In genomic region chr7:2237109-2237602, GRCh38 we compare ENCODE assay signal across 8 cellular contexts. TPM values are rescaled to one million over a fixed set of nuclear protein-coding genes. Genes with fewer than 3 reads are reported as not detected.
DNase-seq lines count a peak whose midpoint lies in the region; ATAC-seq and TF ChIP-seq lines count a peak whose summit lies in the region.

No MANE protein-coding gene starts in this region.

- intact Hi-C loops in MCF 10A (cut with micrococcal nuclease) = no loop called here

- no TSS peak for BruUV-seq in MCF 10A (replicated peaks; lab: Mats Ljungman, UMichigan)

- H3K9me3 Mint-ChIP-seq in MCF 10A (ENCODE audit: unreplicated experiment) = no peaks in the 10 kb centered on the region
- no peaks in the 10 kb centered on the region for H3K9me3 Mint-ChIP-seq in stimulated activated effector memory CD8-positive, alpha-beta T cell treated with anti-CD3 and anti-CD28 coated beads, Interleukin-12 subunit alpha, Interleukin-12 subunit beta, amount 100 ng/mL, for 72 hours
- no peaks in the 10 kb centered on the region for H3K9me3 Mint-ChIP-seq in activated T-helper 17 cell treated with anti-CD3 and anti-CD28 coated beads, Interleukin-2, amount 50 U/mL, for 72 hours

- CTCF ChIA-PET in MCF 10A (lab: Yijun Ruan, JAX) = no interaction called here

- H3K27ac Mint-ChIP-seq in MCF 10A (ENCODE audit: low read depth, unreplicated experiment) = peak overlapping the region; percentile 68
- peak overlapping the region; percentile 40 for H3K27ac Mint-ChIP-seq in stimulated activated effector memory CD8-positive, alpha-beta T cell treated with anti-CD3 and anti-CD28 coated beads, Interleukin-12 subunit alpha, Interleukin-12 subunit beta, amount 100 ng/mL, for 72 hours
- H3K27ac Mint-ChIP-seq in activated T-helper 17 cell treated with anti-CD3 and anti-CD28 coated beads, Interleukin-2, amount 50 U/mL, for 72 hours = no peak overlapping the region

- H3K4me1 Mint-ChIP-seq in MCF 10A (ENCODE audit: insufficient read depth, unreplicated experiment) = no peaks in the 10 kb centered on the region
- H3K4me1 Mint-ChIP-seq in stimulated activated effector memory CD8-positive, alpha-beta T cell treated with anti-CD3 and anti-CD28 coated beads, Interleukin-12 subunit alpha, Interleukin-12 subunit beta, amount 100 ng/mL, for 72 hours = peaks cover 18% of the 10 kb centered on the region
- H3K4me1 Mint-ChIP-seq in activated T-helper 17 cell treated with anti-CD3 and anti-CD28 coated beads, Interleukin-2, amount 50 U/mL, for 72 hours = no peaks in the 10 kb centered on the region

- DNase-seq in GM06990 (ENCODE audit: extremely low read depth, insufficient read length) (peak; percentile 84), MCF 10A (ENCODE audit: unreplicated experiment) (no peak), AML-193 (lab: John Stamatoyannopoulos, UW) (no peak), EL (no peak)
- DNase-seq in stimulated activated effector memory CD8-positive, alpha-beta T cell treated with anti-CD3 and anti-CD28 coated beads, Interleukin-12 subunit alpha, Interleukin-12 subunit beta, amount 100 ng/mL, for 72 hours (ENCODE audit: low spot score in 2 of 2) = no peak

- POLR2A ChIA-PET in MCF 10A (lab: Yijun Ruan, JAX) = interaction anchor here (0.8 to 1.2 kb wide), 2 partner anchors 13 to 117 kb away, joined by 3 to 4 read pairs; no protein-coding TSS in a partner anchor

- no peak for TF ChIP-seq CTCF in GM06990 (IDR thresholded peaks at IDR 0.05; ENCODE audit: insufficient read depth, low read length, poor library complexity, severe bottlenecking)
- no peak for TF ChIP-seq CTCF in MCF 10A (IDR thresholded peaks at IDR 0.05; ENCODE audit: unreplicated experiment)

- H3K36me3 ChIP-seq in GM06990 (ENCODE audit: control insufficient read depth, insufficient read depth, low read length) = peaks cover 18% of the 10 kb centered on the region

- ATAC-seq in GM21360 (IDR thresholded peaks at IDR 0.05; ENCODE audit: unreplicated experiment) (peak; percentile 57), HG03571 (IDR thresholded peaks at IDR 0.05; ENCODE audit: unreplicated experiment) (peak; percentile 52)
- no peak for ATAC-seq in stimulated activated effector memory CD8-positive, alpha-beta T cell treated with anti-CD3 and anti-CD28 coated beads, Interleukin-12 subunit alpha, Interleukin-12 subunit beta, amount 100 ng/mL, for 72 hours
- no peak for ATAC-seq in activated T-helper 17 cell treated with anti-CD3 and anti-CD28 coated beads, Interleukin-2, amount 50 U/mL, for 72 hours (replicated peaks)

- H3K4me3 Mint-ChIP-seq in MCF 10A (ENCODE audit: unreplicated experiment) = no peak overlapping the region
- no peak overlapping the region for H3K4me3 Mint-ChIP-seq in stimulated activated effector memory CD8-positive, alpha-beta T cell treated with anti-CD3 and anti-CD28 coated beads, Interleukin-12 subunit alpha, Interleukin-12 subunit beta, amount 100 ng/mL, for 72 hours
- H3K4me3 Mint-ChIP-seq in activated T-helper 17 cell treated with anti-CD3 and anti-CD28 coated beads, Interleukin-2, amount 50 U/mL, for 72 hours = no peak overlapping the region

- H3K27me3 Mint-ChIP-seq in MCF 10A (ENCODE audit: insufficient read depth, unreplicated experiment) = no peaks in the 10 kb centered on the region
- no peaks in the 10 kb centered on the region for H3K27me3 Mint-ChIP-seq in activated T-helper 17 cell treated with anti-CD3 and anti-CD28 coated beads, Interleukin-2, amount 50 U/mL, for 72 hours

- H3K36me3 Mint-ChIP-seq in MCF 10A (ENCODE audit: insufficient read depth, unreplicated experiment) = peaks cover 46% of the 10 kb centered on the region
- H3K36me3 Mint-ChIP-seq in stimulated activated effector memory CD8-positive, alpha-beta T cell treated with anti-CD3 and anti-CD28 coated beads, Interleukin-12 subunit alpha, Interleukin-12 subunit beta, amount 100 ng/mL, for 72 hours = peaks cover 74% of the 10 kb centered on the region
- H3K36me3 Mint-ChIP-seq in activated T-helper 17 cell treated with anti-CD3 and anti-CD28 coated beads, Interleukin-2, amount 50 U/mL, for 72 hours (ENCODE audit: low read depth) = peaks cover 64% of the 10 kb centered on the region

- H3K4me3 ChIP-seq in GM06990 (replicated peaks; ENCODE audit: low read depth, low read length) = no peak overlapping the region

- no peaks in the 10 kb centered on the region for H3K27me3 ChIP-seq in GM06990 (replicated peaks; ENCODE audit: control insufficient read depth, insufficient read depth, low read length)

RNA-seq across cellular contexts. Expression of gene MAD1L1, which starts 4.4 kb away (rescaled TPM):
- total RNA-seq in MCF 10A (2022) = 25.2 and 32.0 TPM in 2 replicates
- total RNA-seq in activated T-helper 17 cell treated with anti-CD3 and anti-CD28 coated beads, Interleukin-2, amount 50 U/mL, for 72 hours = 10 to 100 TPM; 46.7 to 66.0 TPM

RNA-seq across cellular contexts. Expression of gene MRM2, which starts 4.8 kb away (rescaled TPM):
- total RNA-seq in MCF 10A (2022) = 26.9 and 32.1 TPM in 2 replicates
- total RNA-seq in activated T-helper 17 cell treated with anti-CD3 and anti-CD28 coated beads, Interleukin-2, amount 50 U/mL, for 72 hours = 10 to 100 TPM; 20.9 to 40.2 TPM

RNA-seq across cellular contexts. Expression of gene NUDT1, which starts 4.9 kb away (rescaled TPM):
- total RNA-seq in MCF 10A (2022) = 20.3 and 27.2 TPM in 2 replicates
- total RNA-seq in activated T-helper 17 cell treated with anti-CD3 and anti-CD28 coated beads, Interleukin-2, amount 50 U/mL, for 72 hours = 10 to 100 TPM; 64.5 to 71.9 TPM

Comparison
In these comparisons a context has a peak if more than half of its experiments do, and no peak if none do; other contexts are left out.
1. ATAC-seq: peak in GM21360 (single experiment) and HG03571 (single experiment); none in stimulated activated effector memory CD8-positive, alpha-beta T cell treated with anti-CD3 and anti-CD28 coated beads, Interleukin-12 subunit alpha, Interleukin-12 subunit beta, amount 100 ng/mL, for 72 hours (single experiment) and activated T-helper 17 cell treated with anti-CD3 and anti-CD28 coated beads, Interleukin-2, amount 50 U/mL, for 72 hours (single experiment).